Comparison of ENCODE assay signal across 8 cellular contexts in genomic region chr9:96856363-96857286, GRCh38. TPM values are rescaled to one million over a fixed set of nuclear protein-coding genes. Genes with fewer than 3 reads are reported as not detected.
DNase-seq lines count a peak whose midpoint lies in the region; ATAC-seq, FAIRE-seq and TF ChIP-seq lines count a peak whose summit lies in the region.

No MANE protein-coding gene starts in this region.

- no peaks in the 10 kb centered on the region for H3K27me3 ChIP-seq in colonic mucosa
- H3K27me3 ChIP-seq in right lobe of liver = no peaks in the 10 kb centered on the region

- H3K27ac ChIP-seq in colonic mucosa = no peak overlapping the region
- H3K27ac ChIP-seq in right lobe of liver = peak overlapping the region in 2 of 3 donors; percentile 47 to 66

- ATAC-seq in HG02981 (IDR thresholded peaks at IDR 0.05; ENCODE audit: unreplicated experiment) = peak; percentile 60
- peak; percentile 78 to 87 (median 81) for ATAC-seq in right lobe of liver
- no peak for ATAC-seq in GM21528 (IDR thresholded peaks at IDR 0.05; ENCODE audit: low FRiP score, unreplicated experiment)

- DNase-seq in GM12891 (ENCODE audit: insufficient read length, low spot score) (no peak), NCI-H226 (peak; percentile 48), colonic mucosa (peak; percentile 77), right lobe of liver (peak; percentile 72 to 76 (median 75))
- DNase-seq in activated CD4-positive, CD25-positive, alpha-beta regulatory T cell treated with anti-CD3 and anti-CD28 coated beads, Interleukin-2, amount 50 U/mL, for 16 hours (ENCODE audit: low read depth, low spot score) = peak; percentile 37
- DNase-seq in stimulated activated CD8-positive, alpha-beta memory T cell treated with anti-CD3 and anti-CD28 coated beads, Interleukin-12 subunit alpha, Interleukin-12 subunit beta, amount 100 ng/mL, for 1 hour (ENCODE audit: low read depth) = peak; percentile 55

- H3K9me3 ChIP-seq in colonic mucosa (no peaks in the 10 kb centered on the region), right lobe of liver (no peaks in the 10 kb centered on the region)

- peak; percentile 72 for FAIRE-seq in GM12891 (lab: Jason Lieb, UNC)

- H3K4me3 ChIP-seq in colonic mucosa (no peak overlapping the region), right lobe of liver (no peak overlapping the region)

- TF ChIP-seq CTCF in colonic mucosa (IDR thresholded peaks at IDR 0.05) (peak; percentile 89), right lobe of liver (IDR thresholded peaks at IDR 0.05) (peak; percentile 93 to 97 (median 96))

- H3K36me3 ChIP-seq in colonic mucosa = no peaks in the 10 kb centered on the region
- no peaks in the 10 kb centered on the region for H3K36me3 ChIP-seq in right lobe of liver

- peaks cover 8% of the 10 kb centered on the region for H3K4me1 ChIP-seq in colonic mucosa
- peaks cover 0 to 35% (median 10%) of the 10 kb centered on the region in 4 donors for H3K4me1 ChIP-seq in right lobe of liver

- intact Hi-C loops in colonic mucosa (cut with DNase I) (loop anchor here (5.0 kb wide), 2 partner anchors 251 to 541 kb away; no protein-coding TSS in a partner anchor), right lobe of liver (cut with DNase I) (no loop called here)

- no peak for TF ChIP-seq POLR2A in GM12891 (IDR thresholded peaks at IDR 0.05; ENCODE audit: low read depth, low read length)
- no peak for TF ChIP-seq POLR2A in right lobe of liver (IDR thresholded peaks at IDR 0.05)

- no peak overlapping the region for H3K9ac ChIP-seq in colonic mucosa (ENCODE audit: low read depth in 2 of 2, low read length in 2 of 2)

- 4% methylated on average over 6 of the region's 6 CpGs for WGBS in right lobe of liver (ENCODE audit: insufficient coverage, low coverage, low lambda C conversion rate, missing lambda C conversion rate)

TF ChIP-seq in GM12891, 5 proteins besides CTCF, POLR2A, EP300 and RAD21:
- TF ChIP-seq TAF1 (IDR thresholded peaks at IDR 0.05; ENCODE audit: low read depth, low read length) (no peak), POLR2AphosphoS5 (IDR thresholded peaks at IDR 0.05; ENCODE audit: low read depth, low read length) (no peak), POU2F2 (IDR thresholded peaks at IDR 0.05; ENCODE audit: low read depth, low read length) (no peak), PAX5 (IDR thresholded peaks at IDR 0.05; ENCODE audit: insufficient read depth, low read length, severe bottlenecking) (no peak), SPI1 (IDR thresholded peaks at IDR 0.05; ENCODE audit: low read depth, low read length) (no peak)

RNA-seq across cellular contexts. Expression of gene ZNF782, which starts 2.3 kb away (rescaled TPM):
- 2.7 TPM for polyA plus RNA-seq in GM12891 (2012; ENCODE audit: low read depth, missing spikeins)
- 1 to 10 TPM; 4.5 TPM for total RNA-seq in colonic mucosa
- total RNA-seq in right lobe of liver = 1 to 10 TPM; 2.1 to 3.7 (median 3.0) TPM
